ENCODE assay signal across 1 cellular context in the genomic region with DNA sequence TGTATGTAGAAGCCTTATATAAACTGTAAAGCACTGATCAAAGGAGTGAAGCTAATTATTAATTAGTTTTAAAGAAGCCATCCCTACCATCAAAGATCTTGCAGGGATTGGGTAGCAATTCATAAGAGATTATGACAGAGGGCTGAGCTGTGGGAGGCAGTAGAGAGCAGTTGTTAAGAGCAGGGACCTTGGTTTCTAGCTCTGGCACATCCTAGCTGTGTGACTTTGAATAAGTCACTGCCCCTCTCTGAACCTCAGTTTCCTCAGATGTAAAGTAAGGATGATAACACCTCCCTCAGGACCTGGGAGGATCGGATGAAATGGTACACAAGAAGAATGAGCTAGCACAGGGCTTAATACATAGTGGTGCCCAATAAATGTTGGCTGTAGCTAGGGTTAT.
TF ChIP-seq lines count a peak whose summit lies in the region.

No MANE protein-coding gene starts in this region.

TF ChIP-seq in IMR-90, 13 proteins besides CTCF, POLR2A, EP300 and RAD21:
- TF ChIP-seq, protein P1, sequence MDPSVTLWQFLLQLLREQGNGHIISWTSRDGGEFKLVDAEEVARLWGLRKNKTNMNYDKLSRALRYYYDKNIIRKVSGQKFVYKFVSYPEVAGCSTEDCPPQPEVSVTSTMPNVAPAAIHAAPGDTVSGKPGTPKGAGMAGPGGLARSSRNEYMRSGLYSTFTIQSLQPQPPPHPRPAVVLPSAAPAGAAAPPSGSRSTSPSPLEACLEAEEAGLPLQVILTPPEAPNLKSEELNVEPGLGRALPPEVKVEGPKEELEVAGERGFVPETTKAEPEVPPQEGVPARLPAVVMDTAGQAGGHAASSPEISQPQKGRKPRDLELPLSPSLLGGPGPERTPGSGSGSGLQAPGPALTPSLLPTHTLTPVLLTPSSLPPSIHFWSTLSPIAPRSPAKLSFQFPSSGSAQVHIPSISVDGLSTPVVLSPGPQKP (IDR thresholded peaks at IDR 0.05; ENCODE audit: borderline replicate concordance, low read depth, low read length), result no peak
- TF ChIP-seq CHD1 (IDR thresholded peaks at IDR 0.05; ENCODE audit: low read depth, low read length), result no peak
- TF ChIP-seq FOS (IDR thresholded peaks at IDR 0.05; ENCODE audit: low read depth, low read length), result no peak
- no peak for TF ChIP-seq SMC3 (IDR thresholded peaks at IDR 0.05; ENCODE audit: low read depth, low read length)
- TF ChIP-seq MAFK (IDR thresholded peaks at IDR 0.05; ENCODE audit: low read depth, low read length), result no peak
- no peak for TF ChIP-seq NFE2L2 (IDR thresholded peaks at IDR 0.05; ENCODE audit: low read depth, low read length)
- no peak for TF ChIP-seq RCOR1 (IDR thresholded peaks at IDR 0.05; ENCODE audit: insufficient replicate concordance, low read length)
- TF ChIP-seq BHLHE40 (IDR thresholded peaks at IDR 0.05; ENCODE audit: low read depth, low read length), result no peak
- TF ChIP-seq MAZ (IDR thresholded peaks at IDR 0.05; ENCODE audit: borderline replicate concordance, low read depth, low read length), result no peak
- no peak for TF ChIP-seq MXI1 (IDR thresholded peaks at IDR 0.05; ENCODE audit: borderline replicate concordance, low read depth, low read length)
- no peak for TF ChIP-seq CEBPB (IDR thresholded peaks at IDR 0.05; ENCODE audit: low read depth, low read length)
- TF ChIP-seq, protein P2, sequence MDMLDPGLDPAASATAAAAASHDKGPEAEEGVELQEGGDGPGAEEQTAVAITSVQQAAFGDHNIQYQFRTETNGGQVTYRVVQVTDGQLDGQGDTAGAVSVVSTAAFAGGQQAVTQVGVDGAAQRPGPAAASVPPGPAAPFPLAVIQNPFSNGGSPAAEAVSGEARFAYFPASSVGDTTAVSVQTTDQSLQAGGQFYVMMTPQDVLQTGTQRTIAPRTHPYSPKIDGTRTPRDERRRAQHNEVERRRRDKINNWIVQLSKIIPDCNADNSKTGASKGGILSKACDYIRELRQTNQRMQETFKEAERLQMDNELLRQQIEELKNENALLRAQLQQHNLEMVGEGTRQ (IDR thresholded peaks at IDR 0.05; ENCODE audit: low read depth, low read length), result no peak
- TF ChIP-seq RFX5 (IDR thresholded peaks at IDR 0.05; ENCODE audit: low read depth, low read length), result no peak
